Comparison of ENCODE assay signal across 1 cellular context in the genomic region with DNA sequence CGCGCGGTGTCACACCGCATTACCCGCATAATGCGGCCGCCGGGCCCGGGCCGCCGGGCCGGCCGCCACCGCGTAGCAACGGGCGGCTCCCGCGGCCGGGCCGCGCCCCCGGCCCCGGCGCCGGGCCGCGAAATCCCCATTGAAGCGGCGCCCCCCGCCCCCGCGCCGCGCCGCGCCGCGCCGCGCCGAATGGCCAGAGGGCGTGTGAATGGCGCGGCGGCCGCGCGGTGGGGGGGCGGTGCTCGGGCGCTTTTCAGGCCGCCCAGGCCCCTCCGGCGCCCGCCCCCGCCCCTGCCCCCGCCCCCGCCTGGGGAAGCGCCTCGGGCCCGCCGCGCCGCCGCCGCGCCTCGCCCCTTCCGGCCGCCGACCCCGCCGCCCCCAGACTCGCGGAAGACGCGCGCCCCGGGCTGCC.
TF ChIP-seq lines count a peak whose summit lies in the region.

No MANE protein-coding gene starts in this region.

TF ChIP-seq in HepG2, 621 proteins besides CTCF, POLR2A, EP300 and RAD21 (continued from another document):
- TF ChIP-seq, protein P1, sequence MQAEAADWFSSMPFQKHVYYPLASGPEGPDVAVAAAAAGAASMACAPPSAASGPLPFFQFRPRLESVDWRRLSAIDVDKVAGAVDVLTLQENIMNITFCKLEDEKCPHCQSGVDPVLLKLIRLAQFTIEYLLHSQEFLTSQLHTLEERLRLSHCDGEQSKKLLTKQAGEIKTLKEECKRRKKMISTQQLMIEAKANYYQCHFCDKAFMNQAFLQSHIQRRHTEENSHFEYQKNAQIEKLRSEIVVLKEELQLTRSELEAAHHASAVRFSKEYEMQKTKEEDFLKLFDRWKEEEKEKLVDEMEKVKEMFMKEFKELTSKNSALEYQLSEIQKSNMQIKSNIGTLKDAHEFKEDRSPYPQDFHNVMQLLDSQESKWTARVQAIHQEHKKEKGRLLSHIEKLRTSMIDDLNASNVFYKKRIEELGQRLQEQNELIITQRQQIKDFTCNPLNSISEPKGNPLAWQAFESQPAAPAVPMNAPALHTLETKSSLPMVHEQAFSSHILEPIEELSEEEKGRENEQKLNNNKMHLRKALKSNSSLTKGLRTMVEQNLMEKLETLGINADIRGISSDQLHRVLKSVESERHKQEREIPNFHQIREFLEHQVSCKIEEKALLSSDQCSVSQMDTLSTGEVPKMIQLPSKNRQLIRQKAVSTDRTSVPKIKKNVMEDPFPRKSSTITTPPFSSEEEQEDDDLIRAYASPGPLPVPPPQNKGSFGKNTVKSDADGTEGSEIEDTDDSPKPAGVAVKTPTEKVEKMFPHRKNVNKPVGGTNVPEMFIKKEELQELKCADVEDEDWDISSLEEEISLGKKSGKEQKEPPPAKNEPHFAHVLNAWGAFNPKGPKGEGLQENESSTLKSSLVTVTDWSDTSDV (CRISPR knock-in tag; IDR thresholded peaks at IDR 0.05): no peak
- TF ChIP-seq RBFOX2 (IDR thresholded peaks at IDR 0.05; ENCODE audit: low read depth, low read length) (peak; percentile 46; the same call in 1 of the 2 replicates), SNAPC2 (CRISPR knock-in tag; IDR thresholded peaks at IDR 0.05) (no peak), ZNF850 (CRISPR knock-in tag; conservative IDR thresholded peaks at IDR 0.05) (0 out of 2 replicates have a peak, but pooled peaks have one; percentile 4), TOE1 (CRISPR knock-in tag; IDR thresholded peaks at IDR 0.05) (no peak), TEF (CRISPR knock-in tag; IDR thresholded peaks at IDR 0.05) (no peak), CREM (IDR thresholded peaks at IDR 0.05) (no peak), CREM (CRISPR knock-in tag; IDR thresholded peaks at IDR 0.05) (no peak), TFDP2 (CRISPR knock-in tag; IDR thresholded peaks at IDR 0.05) (no peak), ZNF605 (CRISPR knock-in tag; IDR thresholded peaks at IDR 0.05) (no peak), ZBTB39 (CRISPR knock-in tag; IDR thresholded peaks at IDR 0.05) (no peak), GABPA (IDR thresholded peaks at IDR 0.05; ENCODE audit: low read depth, low read length) (peak; percentile 44), GABPA (CRISPR knock-in tag; IDR thresholded peaks at IDR 0.05; ENCODE audit: low read depth) (no peak), ZNF616 (CRISPR knock-in tag; IDR thresholded peaks at IDR 0.05; ENCODE audit: low read depth) (no peak), YEATS4 (CRISPR knock-in tag; IDR thresholded peaks at IDR 0.05; ENCODE audit: borderline replicate concordance) (peak; percentile 19; the same call in 1 of the 2 replicates), ZNF674 (CRISPR knock-in tag; IDR thresholded peaks at IDR 0.05; ENCODE audit: low read depth) (peak; percentile 6; the same call in 1 of the 2 replicates), TBX3 (IDR thresholded peaks at IDR 0.05; ENCODE audit: borderline replicate concordance) (no peak), ZNF609 (CRISPR knock-in tag; IDR thresholded peaks at IDR 0.05; ENCODE audit: borderline replicate concordance) (no peak), GPN1 (CRISPR knock-in tag; IDR thresholded peaks at IDR 0.05; ENCODE audit: borderline replicate concordance) (no peak), CBX1 (IDR thresholded peaks at IDR 0.05; ENCODE audit: low read depth) (no peak), SPEN (CRISPR knock-in tag; IDR thresholded peaks at IDR 0.05; ENCODE audit: low read depth) (no peak), IKZF1 (IDR thresholded peaks at IDR 0.05) (no peak), ARNT (IDR thresholded peaks at IDR 0.05) (no peak), RFXANK (CRISPR knock-in tag; IDR thresholded peaks at IDR 0.05) (no peak), RELA (CRISPR knock-in tag; IDR thresholded peaks at IDR 0.05) (no peak)
- TF ChIP-seq, protein P2, sequence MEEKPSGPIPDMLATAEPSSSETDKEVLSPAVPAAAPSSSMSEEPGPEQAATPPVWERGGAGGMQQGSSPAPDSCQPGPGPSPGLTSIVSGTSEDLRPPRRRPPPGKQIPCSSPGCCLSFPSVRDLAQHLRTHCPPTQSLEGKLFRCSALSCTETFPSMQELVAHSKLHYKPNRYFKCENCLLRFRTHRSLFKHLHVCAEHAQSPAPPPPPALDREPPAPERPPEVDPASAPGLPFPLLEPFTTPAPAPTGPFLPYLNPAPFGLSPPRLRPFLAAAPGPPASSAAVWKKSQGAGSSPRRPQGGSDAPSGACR (CRISPR knock-in tag; IDR thresholded peaks at IDR 0.05): no peak
- TF ChIP-seq, protein P3, sequence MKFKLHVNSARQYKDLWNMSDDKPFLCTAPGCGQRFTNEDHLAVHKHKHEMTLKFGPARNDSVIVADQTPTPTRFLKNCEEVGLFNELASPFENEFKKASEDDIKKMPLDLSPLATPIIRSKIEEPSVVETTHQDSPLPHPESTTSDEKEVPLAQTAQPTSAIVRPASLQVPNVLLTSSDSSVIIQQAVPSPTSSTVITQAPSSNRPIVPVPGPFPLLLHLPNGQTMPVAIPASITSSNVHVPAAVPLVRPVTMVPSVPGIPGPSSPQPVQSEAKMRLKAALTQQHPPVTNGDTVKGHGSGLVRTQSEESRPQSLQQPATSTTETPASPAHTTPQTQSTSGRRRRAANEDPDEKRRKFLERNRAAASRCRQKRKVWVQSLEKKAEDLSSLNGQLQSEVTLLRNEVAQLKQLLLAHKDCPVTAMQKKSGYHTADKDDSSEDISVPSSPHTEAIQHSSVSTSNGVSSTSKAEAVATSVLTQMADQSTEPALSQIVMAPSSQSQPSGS (CRISPR knock-in tag; IDR thresholded peaks at IDR 0.05): no peak
